ENCODE assay signal across 8 cellular contexts in the genomic region with DNA sequence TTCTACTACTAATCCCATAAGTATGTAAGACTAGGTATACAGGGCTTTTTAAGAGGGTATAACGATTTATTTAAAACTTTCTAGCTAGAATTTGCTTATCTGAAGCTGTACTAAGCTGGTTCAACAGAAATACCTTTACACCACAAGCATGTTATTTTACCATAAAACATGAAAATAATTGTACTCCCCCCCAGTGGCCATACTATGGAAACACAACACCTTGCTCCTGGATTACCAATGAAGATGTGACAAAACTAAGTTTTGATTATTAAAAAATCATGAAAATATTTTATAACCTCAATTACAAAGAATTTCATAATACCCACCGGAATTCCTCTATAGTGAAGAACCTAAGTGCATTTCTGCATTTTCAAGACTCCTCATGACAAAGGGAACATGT. TPM values are rescaled to one million over a fixed set of nuclear protein-coding genes. Genes with fewer than 3 reads are reported as not detected.
DNase-seq lines count a peak whose midpoint lies in the region; ATAC-seq and TF ChIP-seq lines count a peak whose summit lies in the region.

No MANE protein-coding gene starts in this region.

- H3K4me1 ChIP-seq in liver (ENCODE audit: control insufficient read depth in 4 of 4, insufficient read depth in 4 of 4, low read length in 3 of 4), result peaks cover 0 to 48% (median 35%) of the 10 kb centered on the region in 4 donors

- no peaks in the 10 kb centered on the region for H3K27me3 ChIP-seq in liver (ENCODE audit: control insufficient read depth in 4 of 4, insufficient read depth in 4 of 4, low read length in 3 of 4)

- H3K27ac ChIP-seq in VCaP, result no peak overlapping the region
- H3K27ac ChIP-seq in liver (ENCODE audit: low read depth in 1 of 2, low read length in 2 of 2), result peak overlapping the region; percentile 87 to 90

- H3K9ac ChIP-seq in liver (ENCODE audit: low read depth in 1 of 2, low read length in 2 of 2), result peak overlapping the region; percentile 48 to 86

- no peaks in the 10 kb centered on the region for H3K9me3 ChIP-seq in liver (ENCODE audit: control insufficient read depth in 4 of 4, low read length in 3 of 4)

- TF ChIP-seq RAD21 in liver (IDR thresholded peaks at IDR 0.05), result peak; percentile 76

- peak; percentile 37 for ATAC-seq in HG02678 (IDR thresholded peaks at IDR 0.05; ENCODE audit: unreplicated experiment)
- ATAC-seq in HG03469 (IDR thresholded peaks at IDR 0.05; ENCODE audit: unreplicated experiment), result no peak

- peak; percentile 61 for TF ChIP-seq CTCF in GM10266 (IDR thresholded peaks at IDR 0.05; ENCODE audit: control insufficient read depth, insufficient read depth, low read depth, missing control alignments)
- TF ChIP-seq CTCF in VCaP (conservative IDR thresholded peaks at IDR 0.05), result peak; percentile 50
- peak; percentile 58 for TF ChIP-seq CTCF in liver (IDR thresholded peaks at IDR 0.05; ENCODE audit: low read depth, low read length, missing input control)

- DNase-seq in GM10266 (ENCODE audit: extremely low spot score), result peak; percentile 33
- no peak for DNase-seq in stimulated activated CD4-positive, alpha-beta T cell treated with anti-CD3 and anti-CD28 coated beads, Interleukin-4, amount 100 ng/mL, for 4 hours
- no peak for DNase-seq in NCI-H1105 (lab: John Stamatoyannopoulos, UW)
- DNase-seq in NK-92 treated with Interleukin-12 subunit alpha and Interleukin-12 subunit beta, amount 100 ng/mL, for 24 hours (lab: John Stamatoyannopoulos, UW), result no peak

- H3K36me3 ChIP-seq in liver (ENCODE audit: control insufficient read depth in 4 of 4, insufficient read depth in 3 of 4, low read depth in 1 of 4, low read length in 3 of 4), result no peaks in the 10 kb centered on the region

- H3K4me3 ChIP-seq in liver (ENCODE audit: low read depth in 1 of 3, low read length in 3 of 3), result no peak overlapping the region

- 30% methylated on average over 2 of the region's 2 CpGs for WGBS in liver

TF ChIP-seq in liver, 16 proteins besides CTCF, POLR2A, EP300 and RAD21:
- TF ChIP-seq NR2F2 (IDR thresholded peaks at IDR 0.05) (no peak), FOXA2 (IDR thresholded peaks at IDR 0.05) (no peak), HNF4G (IDR thresholded peaks at IDR 0.05) (no peak), RXRA (IDR thresholded peaks at IDR 0.05) (no peak), HNF4A (conservative IDR thresholded peaks at IDR 0.05) (no peak), FOXA1 (IDR thresholded peaks at IDR 0.05) (no peak), SP1 (IDR thresholded peaks at IDR 0.05) (no peak), TAF1 (conservative IDR thresholded peaks at IDR 0.05) (no peak), JUND (IDR thresholded peaks at IDR 0.05) (no peak), YY1 (IDR thresholded peaks at IDR 0.05) (no peak), GABPA (IDR thresholded peaks at IDR 0.05 in 1 of 2, conservative IDR thresholded peaks at IDR 0.05 in 1 of 2) (no peak), EGR1 (IDR thresholded peaks at IDR 0.05; ENCODE audit: low read depth in 2 of 2) (no peak)
- TF ChIP-seq, protein P1, sequence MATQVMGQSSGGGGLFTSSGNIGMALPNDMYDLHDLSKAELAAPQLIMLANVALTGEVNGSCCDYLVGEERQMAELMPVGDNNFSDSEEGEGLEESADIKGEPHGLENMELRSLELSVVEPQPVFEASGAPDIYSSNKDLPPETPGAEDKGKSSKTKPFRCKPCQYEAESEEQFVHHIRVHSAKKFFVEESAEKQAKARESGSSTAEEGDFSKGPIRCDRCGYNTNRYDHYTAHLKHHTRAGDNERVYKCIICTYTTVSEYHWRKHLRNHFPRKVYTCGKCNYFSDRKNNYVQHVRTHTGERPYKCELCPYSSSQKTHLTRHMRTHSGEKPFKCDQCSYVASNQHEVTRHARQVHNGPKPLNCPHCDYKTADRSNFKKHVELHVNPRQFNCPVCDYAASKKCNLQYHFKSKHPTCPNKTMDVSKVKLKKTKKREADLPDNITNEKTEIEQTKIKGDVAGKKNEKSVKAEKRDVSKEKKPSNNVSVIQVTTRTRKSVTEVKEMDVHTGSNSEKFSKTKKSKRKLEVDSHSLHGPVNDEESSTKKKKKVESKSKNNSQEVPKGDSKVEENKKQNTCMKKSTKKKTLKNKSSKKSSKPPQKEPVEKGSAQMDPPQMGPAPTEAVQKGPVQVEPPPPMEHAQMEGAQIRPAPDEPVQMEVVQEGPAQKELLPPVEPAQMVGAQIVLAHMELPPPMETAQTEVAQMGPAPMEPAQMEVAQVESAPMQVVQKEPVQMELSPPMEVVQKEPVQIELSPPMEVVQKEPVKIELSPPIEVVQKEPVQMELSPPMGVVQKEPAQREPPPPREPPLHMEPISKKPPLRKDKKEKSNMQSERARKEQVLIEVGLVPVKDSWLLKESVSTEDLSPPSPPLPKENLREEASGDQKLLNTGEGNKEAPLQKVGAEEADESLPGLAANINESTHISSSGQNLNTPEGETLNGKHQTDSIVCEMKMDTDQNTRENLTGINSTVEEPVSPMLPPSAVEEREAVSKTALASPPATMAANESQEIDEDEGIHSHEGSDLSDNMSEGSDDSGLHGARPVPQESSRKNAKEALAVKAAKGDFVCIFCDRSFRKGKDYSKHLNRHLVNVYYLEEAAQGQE (IDR thresholded peaks at IDR 0.05), result no peak
- TF ChIP-seq, protein P2, sequence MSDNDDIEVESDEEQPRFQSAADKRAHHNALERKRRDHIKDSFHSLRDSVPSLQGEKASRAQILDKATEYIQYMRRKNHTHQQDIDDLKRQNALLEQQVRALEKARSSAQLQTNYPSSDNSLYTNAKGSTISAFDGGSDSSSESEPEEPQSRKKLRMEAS (IDR thresholded peaks at IDR 0.05), result no peak
- TF ChIP-seq, protein P3, sequence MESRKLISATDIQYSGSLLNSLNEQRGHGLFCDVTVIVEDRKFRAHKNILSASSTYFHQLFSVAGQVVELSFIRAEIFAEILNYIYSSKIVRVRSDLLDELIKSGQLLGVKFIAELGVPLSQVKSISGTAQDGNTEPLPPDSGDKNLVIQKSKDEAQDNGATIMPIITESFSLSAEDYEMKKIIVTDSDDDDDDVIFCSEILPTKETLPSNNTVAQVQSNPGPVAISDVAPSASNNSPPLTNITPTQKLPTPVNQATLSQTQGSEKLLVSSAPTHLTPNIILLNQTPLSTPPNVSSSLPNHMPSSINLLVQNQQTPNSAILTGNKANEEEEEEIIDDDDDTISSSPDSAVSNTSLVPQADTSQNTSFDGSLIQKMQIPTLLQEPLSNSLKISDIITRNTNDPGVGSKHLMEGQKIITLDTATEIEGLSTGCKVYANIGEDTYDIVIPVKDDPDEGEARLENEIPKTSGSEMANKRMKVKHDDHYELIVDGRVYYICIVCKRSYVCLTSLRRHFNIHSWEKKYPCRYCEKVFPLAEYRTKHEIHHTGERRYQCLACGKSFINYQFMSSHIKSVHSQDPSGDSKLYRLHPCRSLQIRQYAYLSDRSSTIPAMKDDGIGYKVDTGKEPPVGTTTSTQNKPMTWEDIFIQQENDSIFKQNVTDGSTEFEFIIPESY (IDR thresholded peaks at IDR 0.05), result no peak
- TF ChIP-seq, protein P4, sequence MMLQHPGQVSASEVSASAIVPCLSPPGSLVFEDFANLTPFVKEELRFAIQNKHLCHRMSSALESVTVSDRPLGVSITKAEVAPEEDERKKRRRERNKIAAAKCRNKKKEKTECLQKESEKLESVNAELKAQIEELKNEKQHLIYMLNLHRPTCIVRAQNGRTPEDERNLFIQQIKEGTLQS (IDR thresholded peaks at IDR 0.05), result no peak

RNA-seq across cellular contexts. Expression of a gene that starts 27.3 kb away (rescaled TPM):
- 100 to 1,000 TPM; 142 to 284 TPM for total RNA-seq in liver
- 10 to 100 TPM; 58.6 to 63.3 TPM for polyA plus RNA-seq in liver
